12 cellular contexts compared by ENCODE assay signal in genomic region chr12:6374781-6375150, GRCh38. TPM values are rescaled to one million over a fixed set of nuclear protein-coding genes. Genes with fewer than 3 reads are reported as not detected.
DNase-seq lines count a peak whose midpoint lies in the region; ATAC-seq and TF ChIP-seq lines count a peak whose summit lies in the region.
"Had no signal": no experiment of that assay in that cellular context is flagged by ENCODE, and none has a peak within 500 bp of the region (broad histone marks: within the 10 kb centered on the region; RNA-seq: fewer than 3 reads in every experiment).

No MANE protein-coding gene starts in this region.

- H3K4me1 ChIP-seq in endodermal cell (ENCODE audit: control insufficient read depth, insufficient read depth, low read length) (peaks cover 37% of the 10 kb centered on the region), mucosa of descending colon (ENCODE audit: low read depth) (peaks cover 65% of the 10 kb centered on the region), upper lobe of right lung (peaks cover 60% of the 10 kb centered on the region)

- CTCF ChIA-PET in activated CD8-positive, alpha-beta T cell treated with anti-CD3 and anti-CD28 coated beads, Interleukin-2, amount 10 ng/mL, durations not matched to agents 7 days and 5 days (lab: Charles Lee) = interaction anchor here (0.7 to 1.4 kb wide), 5 partner anchors 9 to 91 kb away, joined by 3 to 5 read pairs (median 3); no protein-coding TSS in a partner anchor
- CTCF ChIA-PET in activated CD8-positive, alpha-beta T cell treated with anti-CD3 and anti-CD28 coated beads for 36 hours (lab: Charles Lee) = interaction anchor here (0.9 to 1.0 kb wide), 2 partner anchors 163 to 179 kb away, joined by 3 read pairs; no protein-coding TSS in a partner anchor

- peak overlapping the region; percentile 3 for H3K27ac Mint-ChIP-seq in activated CD8-positive, alpha-beta T cell treated with anti-CD3 and anti-CD28 coated beads, Interleukin-2, amount 10 ng/mL, durations not matched to agents 7 days and 5 days
- no peak overlapping the region for H3K27ac Mint-ChIP-seq in activated CD8-positive, alpha-beta T cell treated with anti-CD3 and anti-CD28 coated beads for 36 hours
- peak overlapping the region; percentile 97 for H3K27ac Mint-ChIP-seq in endodermal cell
- H3K27ac Mint-ChIP-seq: activated naive CD4-positive, alpha-beta T cell treated with anti-CD3 and anti-CD28 coated beads for 36 hours had no signal

- intact Hi-C loops in activated CD8-positive, alpha-beta T cell treated with anti-CD3 and anti-CD28 coated beads for 36 hours (cut with micrococcal nuclease) = no loop called here
- intact Hi-C loops in mucosa of descending colon (cut with DNase I, micrococcal nuclease) = no loop called here
- intact Hi-C loops in upper lobe of right lung (cut with DNase I) = loop anchor here (5.0 kb wide), 1 partner anchor 32 kb away; the partner anchor contains the start of gene TNFRSF1A

- TF ChIP-seq CTCF in activated CD8-positive, alpha-beta T cell treated with anti-CD3 and anti-CD28 coated beads for 36 hours (IDR thresholded peaks at IDR 0.05) = no peak
- no peak for TF ChIP-seq CTCF in endodermal cell (conservative IDR thresholded peaks at IDR 0.05)
- no peak for TF ChIP-seq CTCF in mucosa of descending colon (IDR thresholded peaks at IDR 0.05)
- TF ChIP-seq CTCF in upper lobe of right lung (IDR thresholded peaks at IDR 0.05) = no peak

- peaks cover 50% of the 10 kb centered on the region for H3K4me1 Mint-ChIP-seq in activated CD8-positive, alpha-beta T cell treated with anti-CD3 and anti-CD28 coated beads, Interleukin-2, amount 10 ng/mL, durations not matched to agents 7 days and 5 days (ENCODE audit: low read depth)
- H3K4me1 Mint-ChIP-seq in activated CD8-positive, alpha-beta T cell treated with anti-CD3 and anti-CD28 coated beads for 36 hours (ENCODE audit: low read depth) = peaks cover 42% of the 10 kb centered on the region
- H3K4me1 Mint-ChIP-seq in endodermal cell = peaks cover 78% of the 10 kb centered on the region

- no peak overlapping the region for H3K27ac ChIP-seq in endodermal cell (ENCODE audit: low read depth, low read length)
- H3K27ac ChIP-seq in upper lobe of right lung = peak overlapping the region; percentile 91

- H3K27me3 Mint-ChIP-seq in activated CD8-positive, alpha-beta T cell treated with anti-CD3 and anti-CD28 coated beads, Interleukin-2, amount 10 ng/mL, durations not matched to agents 7 days and 5 days (ENCODE audit: low read depth) = peaks cover 2% of the 10 kb centered on the region
- no peaks in the 10 kb centered on the region for H3K27me3 Mint-ChIP-seq in activated CD8-positive, alpha-beta T cell treated with anti-CD3 and anti-CD28 coated beads for 36 hours
- H3K27me3 Mint-ChIP-seq in endodermal cell (ENCODE audit: insufficient read depth) = peaks cover 10% of the 10 kb centered on the region

- H3K9me3 Mint-ChIP-seq in activated CD8-positive, alpha-beta T cell treated with anti-CD3 and anti-CD28 coated beads, Interleukin-2, amount 10 ng/mL, durations not matched to agents 7 days and 5 days (ENCODE audit: insufficient read depth) = no peaks in the 10 kb centered on the region
- no peaks in the 10 kb centered on the region for H3K9me3 Mint-ChIP-seq in activated CD8-positive, alpha-beta T cell treated with anti-CD3 and anti-CD28 coated beads for 36 hours
- H3K9me3 Mint-ChIP-seq in endodermal cell = no peaks in the 10 kb centered on the region
- H3K9me3 Mint-ChIP-seq: activated naive CD4-positive, alpha-beta T cell treated with anti-CD3 and anti-CD28 coated beads for 36 hours had no signal

- no peak overlapping the region for H3K4me3 Mint-ChIP-seq in activated CD8-positive, alpha-beta T cell treated with anti-CD3 and anti-CD28 coated beads, Interleukin-2, amount 10 ng/mL, durations not matched to agents 7 days and 5 days
- H3K4me3 Mint-ChIP-seq in activated CD8-positive, alpha-beta T cell treated with anti-CD3 and anti-CD28 coated beads for 36 hours = no peak overlapping the region
- peak overlapping the region; percentile 58 for H3K4me3 Mint-ChIP-seq in endodermal cell
- H3K4me3 Mint-ChIP-seq: activated naive CD4-positive, alpha-beta T cell treated with anti-CD3 and anti-CD28 coated beads for 36 hours had no signal

- 52 to 72% methylated on average over 3 to 7 of the region's 7 CpGs for WGBS in endodermal cell (ENCODE audit: insufficient coverage in 1 of 2, insufficient read length in 1 of 2), 2 experiments

- no peak overlapping the region for H3K9ac ChIP-seq in endodermal cell (ENCODE audit: extremely low read depth, low read length, poor library complexity, severe bottlenecking)

- POLR2A ChIA-PET in activated CD8-positive, alpha-beta T cell treated with anti-CD3 and anti-CD28 coated beads, Interleukin-2, amount 10 ng/mL, durations not matched to agents 7 days and 5 days (lab: Charles Lee) = interaction anchor here (0.5 to 0.8 kb wide), 3 partner anchors 11 to 35 kb away, joined by 3 to 4 read pairs (median 3); no protein-coding TSS in a partner anchor
- POLR2A ChIA-PET in activated CD8-positive, alpha-beta T cell treated with anti-CD3 and anti-CD28 coated beads for 36 hours (lab: Charles Lee) = interaction anchor here (0.8 to 2.0 kb wide), 5 partner anchors 17 to 96 kb away, joined by 3 to 9 read pairs (median 4); partner anchors contain the start of gene VAMP1

- no peak for ATAC-seq in activated CD8-positive, alpha-beta T cell treated with anti-CD3 and anti-CD28 coated beads, Interleukin-2, amount 10 ng/mL, durations not matched to agents 7 days and 5 days
- no peak for ATAC-seq in activated CD8-positive, alpha-beta T cell treated with anti-CD3 and anti-CD28 coated beads for 36 hours
- no peak for ATAC-seq in mucosa of descending colon
- no peak for ATAC-seq in upper lobe of right lung
- no peak for ATAC-seq in GM21526 (IDR thresholded peaks at IDR 0.05; ENCODE audit: low FRiP score, unreplicated experiment)

- H3K36me3 Mint-ChIP-seq in activated CD8-positive, alpha-beta T cell treated with anti-CD3 and anti-CD28 coated beads, Interleukin-2, amount 10 ng/mL, durations not matched to agents 7 days and 5 days (ENCODE audit: low read depth) = no peaks in the 10 kb centered on the region
- H3K36me3 Mint-ChIP-seq in activated CD8-positive, alpha-beta T cell treated with anti-CD3 and anti-CD28 coated beads for 36 hours (ENCODE audit: low read depth) = no peaks in the 10 kb centered on the region
- H3K36me3 Mint-ChIP-seq in endodermal cell (ENCODE audit: low read depth) = peaks cover 5% of the 10 kb centered on the region

- DNase-seq in activated CD8-positive, alpha-beta T cell treated with anti-CD3 and anti-CD28 coated beads, Interleukin-2, amount 10 ng/mL, durations not matched to agents 7 days and 5 days = no peak
- no peak for DNase-seq in activated CD8-positive, alpha-beta T cell treated with anti-CD3 and anti-CD28 coated beads for 36 hours
- DNase-seq in endodermal cell (no peak), mucosa of descending colon (peak in 1 of 3 donors; percentile 60), upper lobe of right lung (no peak), iPS-NIHi11 (ENCODE audit: low spot score) (no peak), NCI-H2196 treated with DMSO at 0.1 percent for 48 hours (lab: John Stamatoyannopoulos, UW; ENCODE audit: unreplicated experiment) (no peak)
- DNase-seq: activated CD4-positive, alpha-beta T cell treated with anti-CD3 and anti-CD28 coated beads, Interleukin-2, amount 50 U/mL, for 1 hour; activated naive CD4-positive, alpha-beta T cell treated with anti-CD3 and anti-CD28 coated beads for 36 hours; SHP77 treated with DMSO at 0.1 percent for 48 hours; stimulated activated CD4-positive, alpha-beta T cell treated with anti-CD3 and anti-CD28 coated beads, Interleukin-12 subunit alpha, Interleukin-12 subunit beta, amount 100 ng/mL, for 4 hours had no signal

- H3K36me3 ChIP-seq in endodermal cell (ENCODE audit: control insufficient read depth, insufficient read depth, low read length) = no peaks in the 10 kb centered on the region
- no peaks in the 10 kb centered on the region for H3K36me3 ChIP-seq in mucosa of descending colon (ENCODE audit: low read depth)
- H3K36me3 ChIP-seq in upper lobe of right lung = no peaks in the 10 kb centered on the region

- H3K9me3 ChIP-seq in endodermal cell (ENCODE audit: control insufficient read depth, low read length) = no peaks in the 10 kb centered on the region
- no peaks in the 10 kb centered on the region for H3K9me3 ChIP-seq in mucosa of descending colon
- H3K9me3 ChIP-seq in upper lobe of right lung = no peaks in the 10 kb centered on the region

- peak overlapping the region; percentile 63 for H3K4me3 ChIP-seq in endodermal cell (ENCODE audit: low read length)
- H3K4me3 ChIP-seq in mucosa of descending colon = peak overlapping the region; percentile 27
- H3K4me3 ChIP-seq in upper lobe of right lung = peak overlapping the region; percentile 52

- H3K27me3 ChIP-seq in endodermal cell (ENCODE audit: control insufficient read depth, insufficient read depth, low read length, poor library complexity, severe bottlenecking) = no peaks in the 10 kb centered on the region
- no peaks in the 10 kb centered on the region for H3K27me3 ChIP-seq in upper lobe of right lung

RNA-seq across cellular contexts. Expression of gene SCNN1A, which starts 0.6 kb away (rescaled TPM):
- total RNA-seq in activated CD8-positive, alpha-beta T cell treated with anti-CD3 and anti-CD28 coated beads, Interleukin-2, amount 10 ng/mL, durations not matched to agents 7 days and 5 days = 1 to 10 TPM in 1 of 2 experiments, under 1 TPM in 1; 0.47 to 1.5 TPM
- 1 to 10 TPM; 2.3 to 3.8 TPM for total RNA-seq in activated CD8-positive, alpha-beta T cell treated with anti-CD3 and anti-CD28 coated beads for 36 hours
- total RNA-seq in endodermal cell = 10 to 100 TPM; 32.1 to 87.7 TPM
- polyA plus RNA-seq in endodermal cell (2013, experiment 1 of 2) = 9.0 TPM
- polyA plus RNA-seq in endodermal cell (2013, experiment 2 of 2) = 4.3 TPM
- total RNA-seq in mucosa of descending colon = 100 to 1,000 TPM; 130 to 402 (median 386) TPM
- total RNA-seq in upper lobe of right lung = 199 TPM

RNA-seq across cellular contexts. Expression of gene LTBR, which starts 9.2 kb away (rescaled TPM):
- total RNA-seq in activated CD8-positive, alpha-beta T cell treated with anti-CD3 and anti-CD28 coated beads, Interleukin-2, amount 10 ng/mL, durations not matched to agents 7 days and 5 days = under 1 TPM in 1 of 2 experiments, not detected in 1; 0.34 TPM
- 1 to 10 TPM; 1.5 to 1.6 TPM for total RNA-seq in activated CD8-positive, alpha-beta T cell treated with anti-CD3 and anti-CD28 coated beads for 36 hours
- total RNA-seq in endodermal cell = 1 to 10 TPM; 8.4 to 9.1 TPM
- polyA plus RNA-seq in endodermal cell (2013, experiment 1 of 2) = 1.5 TPM
- 1.9 TPM for polyA plus RNA-seq in endodermal cell (2013, experiment 2 of 2)
- total RNA-seq in mucosa of descending colon = 100 to 1,000 TPM; 114 to 142 (median 135) TPM
- total RNA-seq in upper lobe of right lung = 156 TPM

RNA-seq across cellular contexts. Expression of gene TNFRSF1A, which starts 32.9 kb away (rescaled TPM):
- 10 to 100 TPM; 58.8 to 63.4 TPM for total RNA-seq in activated CD8-positive, alpha-beta T cell treated with anti-CD3 and anti-CD28 coated beads, Interleukin-2, amount 10 ng/mL, durations not matched to agents 7 days and 5 days
- 10 to 100 TPM; 40.6 TPM for total RNA-seq in activated CD8-positive, alpha-beta T cell treated with anti-CD3 and anti-CD28 coated beads for 36 hours
- total RNA-seq in endodermal cell (10 to 100 TPM; 43.2 to 86.2 TPM), mucosa of descending colon (100 to 1,000 TPM; 166 to 237 (median 211) TPM), upper lobe of right lung (185 TPM)
- polyA plus RNA-seq in endodermal cell (2013, experiment 1 of 2) = 39.7 TPM
- 37.7 TPM for polyA plus RNA-seq in endodermal cell (2013, experiment 2 of 2)

Comparison
In these comparisons a context has a peak if more than half of its experiments do, and no peak if none do; other contexts are left out.
1. RNA of gene SCNN1A, which starts 0.6 kb away (total RNA-seq): 130 to 402 TPM in mucosa of descending colon, 199 TPM in upper lobe of right lung (single experiment) and 32.1 to 87.7 TPM in endodermal cell; 2.3 to 3.8 TPM in activated CD8-positive, alpha-beta T cell treated with anti-CD3 and anti-CD28 coated beads for 36 hours and 0.47 to 1.5 TPM in activated CD8-positive, alpha-beta T cell treated with anti-CD3 and anti-CD28 coated beads, Interleukin-2, amount 10 ng/mL, durations not matched to agents 7 days and 5 days; every median in the first group is over 4 times any median in the second.
2. RNA of gene LTBR, which starts 9.2 kb away (total RNA-seq): 156 TPM in upper lobe of right lung (single experiment) and 114 to 142 TPM in mucosa of descending colon; 8.4 to 9.1 TPM in endodermal cell, 1.5 to 1.6 TPM in activated CD8-positive, alpha-beta T cell treated with anti-CD3 and anti-CD28 coated beads for 36 hours and 0.34 TPM in activated CD8-positive, alpha-beta T cell treated with anti-CD3 and anti-CD28 coated beads, Interleukin-2, amount 10 ng/mL, durations not matched to agents 7 days and 5 days; every median in the first group is over 10 times any median in the second.
3. Peak in every context shown above with its lines, with median percentiles within 50 percentile points of each other: H3K4me3 ChIP-seq.